In the genomic region with DNA sequence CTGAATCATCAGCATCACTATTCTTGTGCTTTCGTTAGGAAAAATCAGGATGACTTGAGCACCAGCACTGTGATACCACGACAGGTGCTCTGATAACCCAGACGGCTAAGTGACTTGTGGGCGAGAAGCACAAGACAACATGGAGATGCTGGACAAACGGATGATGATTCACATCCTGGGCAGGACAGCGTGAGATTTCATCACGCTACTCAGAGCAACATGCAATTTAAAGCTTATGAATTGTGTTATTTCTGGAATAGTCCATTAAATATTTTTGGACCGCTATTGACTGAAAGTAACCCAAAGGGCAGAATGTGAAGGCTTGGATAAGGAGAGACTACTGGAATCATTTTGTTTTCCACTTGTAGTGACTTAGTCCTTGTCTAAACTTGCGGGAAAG, we compare ENCODE assay signal across 16 cellular contexts.
DNase-seq lines count a peak whose midpoint lies in the region; ATAC-seq and TF ChIP-seq lines count a peak whose summit lies in the region.
"Had no signal": no experiment of that assay in that cellular context is flagged by ENCODE, and none has a peak within 500 bp of the region (broad histone marks: within the 10 kb centered on the region; RNA-seq: fewer than 3 reads in every experiment).

No MANE protein-coding gene starts in this region.

- no peaks in the 10 kb centered on the region for H3K4me1 ChIP-seq in mucosa of descending colon (ENCODE audit: low read depth)

- H3K9me3 ChIP-seq in mucosa of descending colon = no peaks in the 10 kb centered on the region
- H3K9me3 ChIP-seq: right lobe of liver, suprapubic skin had no signal

- intact Hi-C loops in mucosa of descending colon (cut with DNase I, micrococcal nuclease) = no loop called here

- TF ChIP-seq CTCF in choroid plexus epithelial cell (conservative IDR thresholded peaks at IDR 0.05; ENCODE audit: low read depth, low read length) = no peak
- no peak for TF ChIP-seq CTCF in omental fat pad (IDR thresholded peaks at IDR 0.05)
- TF ChIP-seq CTCF in mucosa of descending colon (IDR thresholded peaks at IDR 0.05) = no peak

- H3K4me3 ChIP-seq in choroid plexus epithelial cell (ENCODE audit: low read depth, low read length) (no peak overlapping the region), H7 (ENCODE audit: insufficient read depth, low read depth, low read length) (no peak overlapping the region), mucosa of descending colon (no peak overlapping the region)
- H3K4me3 ChIP-seq: right lobe of liver, suprapubic skin had no signal

- DNase-seq in EL (peak; percentile 55), NCI-H226 (peak; percentile 73), choroid plexus epithelial cell (ENCODE audit: low read depth) (peak; percentile 86), omental fat pad (ENCODE audit: low spot score) (no peak), NCI-H1417 (lab: John Stamatoyannopoulos, UW) (no peak), H7 (no peak), NCI-H187 treated with DMSO at 0.1 percent for 48 hours (lab: John Stamatoyannopoulos, UW) (no peak), mucosa of descending colon (no peak)
- DNase-seq: activated naive CD4-positive, alpha-beta T cell treated with anti-CD3 and anti-CD28 coated beads for 36 hours; islet precursor cell; Kasumi-1; naive B cell; NCI-H2171; right lobe of liver; RPMI8226 had no signal

- no peaks in the 10 kb centered on the region for H3K27me3 ChIP-seq in H7 (ENCODE audit: control insufficient read depth, insufficient read depth, low read length)
- H3K27me3 ChIP-seq: right lobe of liver, suprapubic skin had no signal

- ATAC-seq in omental fat pad (ENCODE audit: low FRiP score) = peak; percentile 69
- no peak for ATAC-seq in mucosa of descending colon
- ATAC-seq: right lobe of liver had no signal

- H3K36me3 ChIP-seq in H7 (replicated peaks; ENCODE audit: control insufficient read depth, insufficient read depth, low read length) (no peaks in the 10 kb centered on the region), mucosa of descending colon (ENCODE audit: low read depth) (no peaks in the 10 kb centered on the region)
- H3K36me3 ChIP-seq: right lobe of liver, suprapubic skin had no signal

Comparison
In these comparisons a context has a peak if more than half of its experiments do, and no peak if none do; other contexts are left out.
1. DNase-seq: peak in EL (single experiment), NCI-H226 (single experiment) and choroid plexus epithelial cell (single experiment); none in omental fat pad (single experiment), NCI-H1417 (0 of 3), H7 (single experiment), NCI-H187 treated with DMSO at 0.1 percent for 48 hours (single experiment) and mucosa of descending colon (0 of 3).